8 cellular contexts compared by ENCODE assay signal in genomic region chr11:111870522-111870886, GRCh38. TPM values are rescaled to one million over a fixed set of nuclear protein-coding genes. Genes with fewer than 3 reads are reported as not detected.
A peak's percentile ranks its signal among the peaks of the same experiment; 100 is the strongest.
DNase-seq lines count a peak whose midpoint lies in the region; ATAC-seq and TF ChIP-seq lines count a peak whose summit lies in the region.

No MANE protein-coding gene starts in this region.

- H3K27ac ChIP-seq in OCI-LY3 (ENCODE audit: low read length) (peak overlapping the region; percentile 67), esophagus (ENCODE audit: low read depth in 2 of 2, low read length in 1 of 2) (peak overlapping the region; percentile 88 to 89)

- no peaks in the 10 kb centered on the region for H3K9me3 ChIP-seq in OCI-LY3 (ENCODE audit: insufficient read depth, low read length)
- H3K9me3 ChIP-seq in esophagus (ENCODE audit: control insufficient read depth in 2 of 2, insufficient read depth in 1 of 2, low read depth in 1 of 2, low read length in 1 of 2) = no peaks in the 10 kb centered on the region

- no peak for TF ChIP-seq CTCF in OCI-LY3 (IDR thresholded peaks at IDR 0.05; ENCODE audit: low read depth, low read length)
- no peak for TF ChIP-seq CTCF in retinal pigment epithelial cell (conservative IDR thresholded peaks at IDR 0.05; ENCODE audit: low read depth, low read length)

- peak overlapping the region; percentile 81 for H3K9ac ChIP-seq in OCI-LY3 (ENCODE audit: low read length)

- H3K4me1 ChIP-seq in OCI-LY3 (ENCODE audit: low read length) (peaks cover 15% of the 10 kb centered on the region), esophagus (ENCODE audit: control insufficient read depth in 2 of 2, insufficient read depth in 2 of 2, low read length in 1 of 2) (no peaks in the 10 kb centered on the region)

- peak overlapping the region; percentile 98 for H2AFZ ChIP-seq in OCI-LY3 (ENCODE audit: low read depth, low read length)

- peak overlapping the region; percentile 92 for H3K4me2 ChIP-seq in OCI-LY3 (ENCODE audit: low read length)

- H4K20me1 ChIP-seq in OCI-LY3 (ENCODE audit: insufficient read depth, low read length) = no peaks in the 10 kb centered on the region

- H3K79me2 ChIP-seq in OCI-LY3 (ENCODE audit: low read length) = peaks cover 7% of the 10 kb centered on the region

- H3K27me3 ChIP-seq in OCI-LY3 (ENCODE audit: low read depth, low read length) (no peaks in the 10 kb centered on the region), esophagus (ENCODE audit: control insufficient read depth in 1 of 2, insufficient read depth in 2 of 2, low read length in 2 of 2) (no peaks in the 10 kb centered on the region)

- H3K36me3 ChIP-seq in OCI-LY3 (replicated peaks; ENCODE audit: low read depth, low read length) (peaks cover 28% of the 10 kb centered on the region), esophagus (ENCODE audit: control insufficient read depth in 2 of 2, insufficient read depth in 2 of 2, low read length in 1 of 2) (peaks cover 0 to 2% of the 10 kb centered on the region in 2 donors)

- DNase-seq in DMS153 treated with DMSO at 0.1 percent for 48 hours (lab: John Stamatoyannopoulos, UW; ENCODE audit: unreplicated experiment) (peak; percentile 46), retinal pigment epithelial cell (ENCODE audit: low read depth) (no peak), activated gamma-delta T cell treated with Interleukin-2 at 50 U/mL for 16 hours (no peak), NCI-H1048 (lab: John Stamatoyannopoulos, UW) (no peak)

- peak overlapping the region; percentile 86 for H3K4me3 ChIP-seq in OCI-LY3 (ENCODE audit: low read length)
- peak overlapping the region; percentile 87 to 99 for H3K4me3 ChIP-seq in esophagus (ENCODE audit: low read depth in 1 of 2, low read length in 2 of 2)
- H3K4me3 ChIP-seq in retinal pigment epithelial cell (ENCODE audit: low read length) = peak overlapping the region; percentile 85

- ATAC-seq in GM21717 (IDR thresholded peaks at IDR 0.05; ENCODE audit: unreplicated experiment) (peak; percentile 21), HG03045 (IDR thresholded peaks at IDR 0.05; ENCODE audit: unreplicated experiment) (no peak)

RNA-seq across cellular contexts. Expression of gene ALG9, which starts 0.9 kb away (rescaled TPM):
- 10 to 100 TPM; 13.2 to 19.5 TPM for polyA plus RNA-seq in esophagus

RNA-seq across cellular contexts. Expression of gene FDXACB1, which starts 8.5 kb away (rescaled TPM):
- polyA plus RNA-seq in esophagus = 1 to 10 TPM; 1.1 to 1.3 TPM

RNA-seq across cellular contexts. Expression of gene CFAP68, which starts 8.8 kb away (rescaled TPM):
- 10 to 100 TPM; 29.5 to 33.4 TPM for polyA plus RNA-seq in esophagus

RNA-seq across cellular contexts. Expression of gene CRYAB, which starts 41.1 kb away (rescaled TPM):
- polyA plus RNA-seq in esophagus = 100 to 1,000 TPM in 1 of 2 donors, 10 to 100 TPM in 1; 89.6 to 173 TPM

RNA-seq across cellular contexts. Expression of gene HSPB2, which starts 42.0 kb away (rescaled TPM):
- polyA plus RNA-seq in esophagus = 1 to 10 TPM; 1.8 to 2.0 TPM
